In the genomic region with DNA sequence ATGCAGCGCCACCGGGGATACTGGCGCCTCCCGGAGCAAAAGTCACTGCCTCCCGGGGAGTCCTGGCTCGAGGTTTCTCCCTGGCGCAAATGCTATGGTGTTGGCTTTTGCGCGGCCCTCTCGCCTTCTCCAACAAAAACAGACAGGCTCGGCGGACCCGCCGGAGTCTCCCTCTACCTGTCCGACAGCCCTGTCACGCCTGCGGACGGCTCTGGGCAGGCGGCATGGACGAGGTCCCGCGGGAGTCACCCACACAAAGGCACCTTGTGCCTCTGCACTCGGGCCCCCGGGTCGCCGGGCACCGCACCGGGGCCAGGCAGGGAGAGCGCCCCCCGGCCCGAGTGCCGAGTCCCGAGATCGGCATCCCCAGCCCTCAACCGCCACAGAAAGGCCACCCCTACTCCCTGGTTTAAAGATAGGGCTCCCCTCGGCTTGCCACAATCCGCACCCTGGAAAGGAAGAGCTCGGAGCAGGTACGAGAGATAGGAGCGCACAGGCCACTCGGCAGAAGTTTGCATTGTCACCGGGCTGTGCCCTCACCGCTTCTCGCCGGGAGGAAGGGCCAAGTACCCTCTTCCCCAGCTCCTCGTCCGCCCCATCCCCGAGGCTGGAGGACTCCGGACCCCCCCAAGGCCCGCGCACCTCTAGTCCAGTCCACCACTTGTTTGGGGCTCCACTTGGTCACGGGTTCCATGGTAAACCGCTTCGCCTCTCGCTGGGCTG, we compare ENCODE assay signal across 8 cellular contexts. TPM values are rescaled to one million over a fixed set of nuclear protein-coding genes. Genes with fewer than 3 reads are reported as not detected.
DNase-seq lines count a peak whose midpoint lies in the region; ATAC-seq, FAIRE-seq and TF ChIP-seq lines count a peak whose summit lies in the region.

No MANE protein-coding gene starts in this region.

- no peak for TF ChIP-seq CTCF in RWPE2 (IDR thresholded peaks at IDR 0.05; ENCODE audit: poor library complexity, severe bottlenecking)
- no peak for TF ChIP-seq CTCF in endothelial cell (IDR thresholded peaks at IDR 0.05; ENCODE audit: unreplicated experiment)
- no peak for TF ChIP-seq CTCF in D721Med (IDR thresholded peaks at IDR 0.05; ENCODE audit: insufficient read depth, missing control alignments)

- peak overlapping the region; percentile 90 for H3K4me3 Mint-ChIP-seq in endothelial cell (ENCODE audit: unreplicated experiment)

- H3K4me1 ChIP-seq in RWPE2 (ENCODE audit: insufficient read depth, poor library complexity, severe bottlenecking) = peaks cover 10% of the 10 kb centered on the region
- peaks cover 32% of the 10 kb centered on the region for H3K4me1 ChIP-seq in muscle layer of colon (ENCODE audit: insufficient read depth, low read length)

- FAIRE-seq in D721Med (lab: Jason Lieb, UNC) = no peak

- peak; percentile 62 for DNase-seq in activated CD8-positive, alpha-beta memory T cell treated with anti-CD3 and anti-CD28 coated beads for 24 hours
- DNase-seq in activated CD8-positive, alpha-beta memory T cell treated with anti-CD3 and anti-CD28 coated beads, Interleukin-2, amount 50 U/mL, for 4 hours = no peak
- DNase-seq in RWPE2 (ENCODE audit: low spot score) (peak; percentile 58), endothelial cell (ENCODE audit: low spot score) (peak; percentile 36), D721Med (ENCODE audit: insufficient read length, low spot score) (no peak), SIG-M5 treated with dmso at 0.1 percent for 504 hours (lab: John Stamatoyannopoulos, UW; ENCODE audit: unreplicated experiment) (no peak)

- H3K27ac ChIP-seq in RWPE2 (ENCODE audit: poor library complexity, severe bottlenecking) (peak overlapping the region; percentile 61), muscle layer of colon (ENCODE audit: low read depth, low read length) (peak overlapping the region; percentile 92)

- H3K9me3 Mint-ChIP-seq in endothelial cell (ENCODE audit: unreplicated experiment) = no peaks in the 10 kb centered on the region

- no peaks in the 10 kb centered on the region for H3K36me3 ChIP-seq in RWPE2 (ENCODE audit: low read depth)
- H3K36me3 ChIP-seq in muscle layer of colon (ENCODE audit: insufficient read depth, low read length) = peaks cover 5% of the 10 kb centered on the region

- peak overlapping the region; percentile 91 for H3K9ac ChIP-seq in muscle layer of colon (ENCODE audit: low read length)

- no peaks in the 10 kb centered on the region for H3K36me3 Mint-ChIP-seq in endothelial cell (ENCODE audit: low read depth, unreplicated experiment)

- no peak overlapping the region for H3K27ac Mint-ChIP-seq in endothelial cell (ENCODE audit: unreplicated experiment)

- H3K27me3 ChIP-seq in RWPE2 (ENCODE audit: insufficient read depth, poor library complexity, severe bottlenecking) (no peaks in the 10 kb centered on the region), muscle layer of colon (ENCODE audit: control insufficient read depth in 1 of 2, insufficient read depth in 2 of 2, low read length in 2 of 2) (no peaks in the 10 kb centered on the region)

- H3K9me3 ChIP-seq in RWPE2 (ENCODE audit: severe bottlenecking) (no peaks in the 10 kb centered on the region), muscle layer of colon (ENCODE audit: low read length) (no peaks in the 10 kb centered on the region)

- H3K4me3 ChIP-seq in RWPE2 (ENCODE audit: severe bottlenecking) = peak overlapping the region; percentile 68
- H3K4me3 ChIP-seq in muscle layer of colon (ENCODE audit: low read depth in 1 of 2, low read length in 2 of 2) = peak overlapping the region; percentile 67 to 84

- peak; percentile 30 for ATAC-seq in HG02943 (IDR thresholded peaks at IDR 0.05; ENCODE audit: low read depth, unreplicated experiment)
- peak; percentile 38 for ATAC-seq in RWPE2 (ENCODE audit: low read depth)

- H3K4me1 Mint-ChIP-seq in endothelial cell (ENCODE audit: unreplicated experiment) = peaks cover 27% of the 10 kb centered on the region

- peaks cover 5% of the 10 kb centered on the region for H3K27me3 Mint-ChIP-seq in endothelial cell (ENCODE audit: unreplicated experiment)

RNA-seq across cellular contexts. Expression of gene CNKSR3, which starts 0.9 kb away (rescaled TPM):
- 9.7 TPM for total RNA-seq in endothelial cell (ENCODE audit: unreplicated experiment)

Comparison
In these comparisons a context has a peak if more than half of its experiments do, and no peak if none do; other contexts are left out.
1. DNase-seq: peak in activated CD8-positive, alpha-beta memory T cell treated with anti-CD3 and anti-CD28 coated beads for 24 hours (single experiment), RWPE2 (single experiment) and endothelial cell (single experiment); none in activated CD8-positive, alpha-beta memory T cell treated with anti-CD3 and anti-CD28 coated beads, Interleukin-2, amount 50 U/mL, for 4 hours (single experiment), D721Med (single experiment) and SIG-M5 treated with dmso at 0.1 percent for 504 hours (single experiment).